16 cellular contexts compared by ENCODE assay signal in genomic region chr2:63881208-63881607, GRCh38. TPM values are rescaled to one million over a fixed set of nuclear protein-coding genes. Genes with fewer than 3 reads are reported as not detected.
A peak's percentile ranks its signal among the peaks of the same experiment; 100 is the strongest.
DNase-seq lines count a peak whose midpoint lies in the region; ATAC-seq and TF ChIP-seq lines count a peak whose summit lies in the region.
"Had no signal": no experiment of that assay in that cellular context is flagged by ENCODE, and none has a peak within 500 bp of the region (broad histone marks: within the 10 kb centered on the region; RNA-seq: fewer than 3 reads in every experiment).

No MANE protein-coding gene starts in this region.

- H3K36me3 ChIP-seq in brain microvascular endothelial cell (replicated peaks) = peaks cover 19% of the 10 kb centered on the region

- H3K27ac Mint-ChIP-seq in CD4-positive, alpha-beta T cell = peak overlapping the region; percentile 12
- H3K27ac Mint-ChIP-seq in memory B cell = peak overlapping the region; percentile 31
- H3K27ac Mint-ChIP-seq: B cell had no signal

- no peaks in the 10 kb centered on the region for H3K9me3 Mint-ChIP-seq in CD4-positive, alpha-beta T cell
- no peaks in the 10 kb centered on the region for H3K9me3 Mint-ChIP-seq in memory B cell

- no peaks in the 10 kb centered on the region for H3K27me3 ChIP-seq in CD4-positive, alpha-beta T cell (ENCODE audit: control insufficient read depth, insufficient read depth, low read length)
- H3K27me3 ChIP-seq in brain microvascular endothelial cell (replicated peaks) = no peaks in the 10 kb centered on the region
- H3K27me3 ChIP-seq: gastroesophageal sphincter had no signal

- no peaks in the 10 kb centered on the region for H3K9me3 ChIP-seq in CD4-positive, alpha-beta T cell (ENCODE audit: control insufficient read depth, low read length)
- H3K9me3 ChIP-seq: gastroesophageal sphincter, HAP-1 had no signal

- in situ Hi-C loops in brain microvascular endothelial cell (cut with HindIII; ENCODE audit: low pct_ligation_motif_present, low sequenced_read_pairs) = no loop called here

- no peak for TF ChIP-seq CTCF in CD4-positive, alpha-beta T cell (IDR thresholded peaks at IDR 0.05)
- TF ChIP-seq CTCF in brain microvascular endothelial cell (IDR thresholded peaks at IDR 0.05; ENCODE audit: low read depth, low read length, missing control alignments) = no peak

- ATAC-seq in CD4-positive, alpha-beta T cell (ENCODE audit: poor library complexity) = no peak
- ATAC-seq in memory B cell (ENCODE audit: low read depth) = no peak
- ATAC-seq: activated CD4-positive, CD25-positive, alpha-beta regulatory T cell treated with anti-CD3 and anti-CD28 coated beads, Interleukin-2, amount 50 U/mL, for 24 hours; gastroesophageal sphincter had no signal

- peaks cover 56% of the 10 kb centered on the region for H3K36me3 Mint-ChIP-seq in CD4-positive, alpha-beta T cell (ENCODE audit: low read depth)
- peaks cover 23% of the 10 kb centered on the region for H3K36me3 Mint-ChIP-seq in memory B cell

- CTCF ChIA-PET in CD4-positive, alpha-beta T cell (lab: Charles Lee) = interaction anchor here (0.7 kb wide), 1 partner anchor 14 kb away, joined by 3 read pairs; no protein-coding TSS in a partner anchor

- no peak overlapping the region for H3K27ac ChIP-seq in CD4-positive, alpha-beta T cell (ENCODE audit: low read depth, low read length)
- no peak overlapping the region for H3K27ac ChIP-seq in brain microvascular endothelial cell
- H3K27ac ChIP-seq: gastroesophageal sphincter had no signal

- DNase-seq in CD4-positive, alpha-beta T cell = no peak
- peak; percentile 8 for DNase-seq in COLO668 (lab: John Stamatoyannopoulos, UW; ENCODE audit: unreplicated experiment)
- peak; percentile 83 for DNase-seq in NCI-H2227 (lab: John Stamatoyannopoulos, UW; ENCODE audit: unreplicated experiment)
- no peak for DNase-seq in memory B cell (ENCODE audit: low spot score in 2 of 2)
- no peak for DNase-seq in NCI-H2196 treated with DMSO at 0.1 percent for 48 hours (lab: John Stamatoyannopoulos, UW; ENCODE audit: unreplicated experiment)
- no peak for DNase-seq in brain microvascular endothelial cell
- DNase-seq in NOMO-1 treated with dmso at 0.1 percent for 144 hours (lab: John Stamatoyannopoulos, UW; ENCODE audit: unreplicated experiment) = no peak
- DNase-seq: amniotic stem cell; EL; NCI-H1092; NCI-H69; stimulated activated naive CD4-positive, alpha-beta T cell treated with Interleukin-2 at 50 U/mL for 16 hours had no signal

- no peaks in the 10 kb centered on the region for H3K27me3 Mint-ChIP-seq in CD4-positive, alpha-beta T cell
- no peaks in the 10 kb centered on the region for H3K27me3 Mint-ChIP-seq in memory B cell
- H3K27me3 Mint-ChIP-seq: B cell had no signal

- POLR2A ChIA-PET in CD4-positive, alpha-beta T cell (lab: Charles Lee) = no interaction called here

- no peak overlapping the region for H3K4me3 Mint-ChIP-seq in CD4-positive, alpha-beta T cell
- H3K4me3 Mint-ChIP-seq in memory B cell = no peak overlapping the region
- H3K4me3 Mint-ChIP-seq: B cell had no signal

- intact Hi-C loops in CD4-positive, alpha-beta T cell (cut with DNase I, micrococcal nuclease) = no loop called here

- no peak overlapping the region for H3K4me3 ChIP-seq in brain microvascular endothelial cell (ENCODE audit: low read depth, low read length)
- H3K4me3 ChIP-seq: gastroesophageal sphincter, HAP-1 had no signal

- peaks cover 40% of the 10 kb centered on the region for H3K4me1 Mint-ChIP-seq in CD4-positive, alpha-beta T cell (ENCODE audit: low read depth)
- peaks cover 7% of the 10 kb centered on the region for H3K4me1 Mint-ChIP-seq in memory B cell
- H3K4me1 Mint-ChIP-seq: B cell had no signal

RNA-seq across cellular contexts. Expression of gene UGP2, which starts 39.5 kb away (rescaled TPM):
- 10 to 100 TPM; 47.1 to 53.2 TPM for total RNA-seq in CD4-positive, alpha-beta T cell

Comparison
In these comparisons a context has a peak if more than half of its experiments do, and no peak if none do; other contexts are left out.
1. DNase-seq: peak in COLO668 (single experiment) and NCI-H2227 (single experiment); none in CD4-positive, alpha-beta T cell (0 of 10), memory B cell (0 of 2), NCI-H2196 treated with DMSO at 0.1 percent for 48 hours (single experiment), brain microvascular endothelial cell (single experiment) and NOMO-1 treated with dmso at 0.1 percent for 144 hours (single experiment).